ENCODE assay signal across 8 cellular contexts in the genomic region with DNA sequence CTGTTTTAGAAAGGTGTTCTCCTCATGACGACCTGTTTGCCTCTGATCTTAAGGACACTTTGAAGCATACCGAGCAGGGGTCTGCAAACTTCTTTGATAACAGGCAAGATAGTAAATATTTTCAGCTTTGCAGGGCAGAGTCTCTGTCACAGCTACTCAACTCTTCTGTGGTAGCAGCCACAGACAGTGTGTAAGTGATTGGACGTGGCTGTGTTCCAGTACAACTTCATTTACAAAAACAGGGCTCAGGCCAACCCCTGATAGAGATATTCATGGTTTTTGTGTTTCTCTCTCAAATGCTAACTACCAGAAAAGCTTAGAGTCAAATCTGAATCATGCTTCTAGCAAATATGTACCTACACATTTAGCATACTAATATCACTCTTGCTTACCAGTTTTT. TPM values are rescaled to one million over a fixed set of nuclear protein-coding genes. Genes with fewer than 3 reads are reported as not detected.
DNase-seq lines count a peak whose midpoint lies in the region; ATAC-seq, FAIRE-seq and TF ChIP-seq lines count a peak whose summit lies in the region.

No MANE protein-coding gene starts in this region.

- DNase-seq in stimulated activated CD4-positive, alpha-beta T cell treated with anti-CD3 and anti-CD28 coated beads, Interleukin-15, amount 100 ng/mL, for 24 hours: peak; percentile 34
- no peak for DNase-seq in stimulated activated CD4-positive, alpha-beta T cell treated with anti-CD3 and anti-CD28 coated beads, Interleukin-12 subunit alpha, Interleukin-12 subunit beta, amount 100 ng/mL, for 4 hours
- DNase-seq in chondrocyte (ENCODE audit: low spot score) (no peak), foreskin melanocyte (no peak), lower leg skin (ENCODE audit: low spot score in 2 of 2) (no peak), RCC 7860 (ENCODE audit: low spot score) (no peak)

- no peaks in the 10 kb centered on the region for H3K27me3 Mint-ChIP-seq in chondrocyte (ENCODE audit: low read depth)

- peak overlapping the region; percentile 32 for H3K4me3 Mint-ChIP-seq in chondrocyte (ENCODE audit: unreplicated experiment)

- TF ChIP-seq CTCF in chondrocyte (IDR thresholded peaks at IDR 0.05): no peak
- TF ChIP-seq CTCF in neutrophil (IDR thresholded peaks at IDR 0.05): no peak
- TF ChIP-seq CTCF in lower leg skin (IDR thresholded peaks at IDR 0.05): no peak

- H3K27ac ChIP-seq in neutrophil: peak overlapping the region; percentile 80

- H3K36me3 Mint-ChIP-seq in chondrocyte (ENCODE audit: low read depth): peaks cover 5% of the 10 kb centered on the region

- no peak for FAIRE-seq in RCC 7860 (lab: Jason Lieb, UNC)

- H3K9me3 ChIP-seq in neutrophil: no peaks in the 10 kb centered on the region

- H3K4me3 ChIP-seq in neutrophil (ENCODE audit: low read depth in 1 of 2, low read length in 1 of 2): no peak overlapping the region
- H3K4me3 ChIP-seq in lower leg skin (ENCODE audit: low read depth, poor library complexity, severe bottlenecking): no peak overlapping the region

- peaks cover 98% of the 10 kb centered on the region for H3K36me3 ChIP-seq in neutrophil

- TF ChIP-seq POLR2A in lower leg skin (IDR thresholded peaks at IDR 0.05): no peak

- H3K9me3 Mint-ChIP-seq in chondrocyte (ENCODE audit: low read depth): no peaks in the 10 kb centered on the region

- H3K4me1 Mint-ChIP-seq in chondrocyte (ENCODE audit: low read depth): peaks cover 78% of the 10 kb centered on the region

- H3K27ac Mint-ChIP-seq in chondrocyte (ENCODE audit: unreplicated experiment): peak overlapping the region; percentile 92

- no peaks in the 10 kb centered on the region for H3K27me3 ChIP-seq in neutrophil

- WGBS in lower leg skin, 2 donors: 45 to 51% methylated on average over 3 of the region's 3 CpGs

- intact Hi-C loops in lower leg skin (cut with DNase I; ENCODE audit: low total_unique reads): no loop called here

- ATAC-seq in HG03565 (IDR thresholded peaks at IDR 0.05; ENCODE audit: unreplicated experiment): peak; percentile 2

- H3K4me1 ChIP-seq in neutrophil (ENCODE audit: control insufficient read depth in 1 of 2, insufficient read depth in 1 of 2, low read depth in 1 of 2, low read length in 1 of 2): peaks cover 60 to 69% of the 10 kb centered on the region in 2 experiments

RNA-seq across cellular contexts. Expression of a gene that starts 51.5 kb away (rescaled TPM):
- total RNA-seq in chondrocyte: 25.7 to 52.2 TPM (median 28.4 TPM) in 3 replicates
- 100 to 1,000 TPM in 1 of 4 donors, 10 to 100 TPM in 3; 57.8 to 109 (median 71.4) TPM for total RNA-seq in lower leg skin
